Comparison of ENCODE assay signal across 8 cellular contexts in the genomic region with DNA sequence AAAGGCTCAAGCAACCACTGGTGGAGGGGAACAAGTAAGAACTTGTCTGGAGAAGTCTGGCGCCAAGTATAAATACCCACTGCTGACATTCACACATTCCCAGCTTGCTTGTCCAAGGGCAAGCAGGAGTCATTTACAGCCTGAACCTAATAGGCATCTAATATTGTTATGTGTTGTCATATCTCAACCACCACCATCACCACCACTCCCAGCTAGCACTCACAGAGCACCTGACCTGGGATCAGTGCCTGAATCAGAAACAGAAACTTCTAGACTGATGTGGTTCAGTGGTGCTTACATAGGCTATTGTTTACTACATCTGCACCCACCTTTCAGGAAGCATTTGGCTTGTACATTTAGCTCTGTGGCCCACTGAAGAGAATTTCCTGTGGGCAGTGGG.
DNase-seq lines count a peak whose midpoint lies in the region; ATAC-seq, FAIRE-seq and TF ChIP-seq lines count a peak whose summit lies in the region.
"Not testable (repeated sequence)": the region's sequence is repeated elsewhere in the genome, so short reads cannot be mapped to it uniquely, and the experiment has no call there.

No MANE protein-coding gene starts in this region.

- TF ChIP-seq CTCF in activated B cell treated with CpG ODN at 0.5 μM for 24 hours (IDR thresholded peaks at IDR 0.05) = not testable (repeated sequence)

- ATAC-seq in GM18519 (IDR thresholded peaks at IDR 0.05; ENCODE audit: low FRiP score, unreplicated experiment) (peak; percentile 89), GM19397 (IDR thresholded peaks at IDR 0.05; ENCODE audit: unreplicated experiment) (peak; percentile 88), GM21723 (IDR thresholded peaks at IDR 0.05; ENCODE audit: unreplicated experiment) (peak; percentile 97), HG02973 (IDR thresholded peaks at IDR 0.05; ENCODE audit: unreplicated experiment) (peak; percentile 94), HG03378 (IDR thresholded peaks at IDR 0.05; ENCODE audit: unreplicated experiment) (peak; percentile 93), activated B cell treated with CpG ODN at 0.5 μM for 24 hours (ENCODE audit: low read depth) (peak; percentile 65), Right ventricle myocardium superior (ENCODE audit: poor library complexity) (peak; percentile 54)

- POLR2A ChIA-PET in activated B cell treated with CpG ODN at 0.5 μM for 24 hours (lab: Charles Lee) = not testable (repeated sequence)

- CTCF ChIA-PET in activated B cell treated with CpG ODN at 0.5 μM for 24 hours (lab: Charles Lee) = not testable (repeated sequence)

- intact Hi-C loops in activated B cell treated with CpG ODN at 0.5 μM for 24 hours (cut with micrococcal nuclease); Right ventricle myocardium superior (cut with DNase I): not testable (repeated sequence)

- H3K4me1 Mint-ChIP-seq in activated B cell treated with CpG ODN at 0.5 μM for 24 hours = not testable (repeated sequence)

- FAIRE-seq in urothelium cell line (lab: Jason Lieb, UNC) = peak; percentile 67

- H3K27ac Mint-ChIP-seq in activated B cell treated with CpG ODN at 0.5 μM for 24 hours = not testable (repeated sequence)

- DNase-seq in activated B cell treated with CpG ODN at 0.5 μM for 24 hours; Right ventricle myocardium superior; urothelium cell line (ENCODE audit: low spot score): not testable (repeated sequence)

- H3K4me3 Mint-ChIP-seq in activated B cell treated with CpG ODN at 0.5 μM for 24 hours = not testable (repeated sequence)

- not testable (repeated sequence) for H3K9me3 Mint-ChIP-seq in activated B cell treated with CpG ODN at 0.5 μM for 24 hours

- not testable (repeated sequence) for H3K27me3 Mint-ChIP-seq in activated B cell treated with CpG ODN at 0.5 μM for 24 hours

- H3K36me3 Mint-ChIP-seq in activated B cell treated with CpG ODN at 0.5 μM for 24 hours (ENCODE audit: low read depth) = not testable (repeated sequence)
